8 cellular contexts compared by ENCODE assay signal in the genomic region with DNA sequence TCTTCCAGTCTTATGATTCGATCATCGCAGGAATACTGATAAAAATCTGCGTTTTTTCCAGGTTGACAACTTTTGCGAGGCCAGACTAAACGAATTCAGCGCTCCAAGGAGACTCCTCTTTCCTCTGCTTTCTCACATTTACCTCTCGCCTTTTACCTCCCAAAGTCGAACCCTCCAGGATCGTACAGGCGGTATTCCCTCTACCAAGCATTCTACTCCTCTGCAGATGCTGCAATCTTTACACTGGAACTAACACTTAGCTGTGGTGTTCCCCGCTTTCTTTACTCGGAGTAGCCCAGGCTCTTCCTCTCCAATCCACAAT. TPM values are rescaled to one million over a fixed set of nuclear protein-coding genes. Genes with fewer than 3 reads are reported as not detected.
DNase-seq lines count a peak whose midpoint lies in the region; ATAC-seq and TF ChIP-seq lines count a peak whose summit lies in the region.

No MANE protein-coding gene starts in this region.

- no peak overlapping the region for H4K91ac ChIP-seq in neuronal stem cell (ENCODE audit: low read depth, low read length, poor library complexity)

- peak overlapping the region; percentile 96 to 100 for H3K4me3 Mint-ChIP-seq in effector memory CD8-positive, alpha-beta T cell

- 0 out of 2 replicates have a peak, but pooled peaks cover 6% of the 10 kb centered on the region for H3F3A ChIP-seq in MM.1S (ENCODE audit: insufficient read depth, low read length)

- no peak overlapping the region for H2AK5ac ChIP-seq in neuronal stem cell (ENCODE audit: low read depth, low read length)

- H3K9me2 ChIP-seq in MM.1S (replicated peaks; ENCODE audit: insufficient read depth, low read length): no peaks in the 10 kb centered on the region

- H3K14ac ChIP-seq in neuronal stem cell (ENCODE audit: low read length): peak overlapping the region; percentile 47

- no peak overlapping the region for H2BK15ac ChIP-seq in neuronal stem cell (ENCODE audit: low read length)

- H3K4me1 Mint-ChIP-seq in effector memory CD8-positive, alpha-beta T cell (ENCODE audit: low read depth in 2 of 2): peaks cover 30 to 43% of the 10 kb centered on the region in 2 donors

- peak; percentile 16 for ATAC-seq in GM21390 (IDR thresholded peaks at IDR 0.05; ENCODE audit: unreplicated experiment)
- peak; percentile 8 for ATAC-seq in effector memory CD8-positive, alpha-beta T cell (replicated peaks)
- ATAC-seq in GM18870 (IDR thresholded peaks at IDR 0.05; ENCODE audit: unreplicated experiment): no peak

- H3K27me3 ChIP-seq in MM.1S (replicated peaks; ENCODE audit: insufficient read depth, low read length) (no peaks in the 10 kb centered on the region), neuronal stem cell (ENCODE audit: control insufficient read depth in 3 of 3, insufficient read depth in 3 of 3, low read depth in 1 of 3, low read length in 3 of 3) (no peaks in the 10 kb centered on the region)

- H3K27me3 Mint-ChIP-seq in effector memory CD8-positive, alpha-beta T cell: no peaks in the 10 kb centered on the region

- H3K9me3 ChIP-seq in MM.1S (replicated peaks; ENCODE audit: insufficient read depth, low read length) (no peaks in the 10 kb centered on the region), neuronal stem cell (replicated peaks in 1 of 2; ENCODE audit: control insufficient read depth in 2 of 2, insufficient read depth in 1 of 2, low read depth in 1 of 2, low read length in 2 of 2) (no peaks in the 10 kb centered on the region)

- WGBS in neuronal stem cell (ENCODE audit: extremely low coverage in 2 of 2, insufficient read length in 2 of 2, insufficient replicate concordance in 1 of 2), 2 donors: no CpG with 5 or more reads among the region's 12 CpGs

- TF ChIP-seq CTCF in AG10803 (conservative IDR thresholded peaks at IDR 0.05; ENCODE audit: low read length) (no peak), MM.1S (IDR thresholded peaks at IDR 0.05; ENCODE audit: low read length) (no peak)

- peaks cover 5% of the 10 kb centered on the region for H3K4me1 ChIP-seq in MM.1S (ENCODE audit: low read length)
- peaks cover 0 to 2% of the 10 kb centered on the region in 2 donors for H3K4me1 ChIP-seq in neuronal stem cell (ENCODE audit: control insufficient read depth in 2 of 2, insufficient read depth in 1 of 2, low read depth in 1 of 2, low read length in 2 of 2)

- H3K79me2 ChIP-seq in MM.1S (ENCODE audit: low read length): peaks cover 86% of the 10 kb centered on the region

- H2BK120ac ChIP-seq in neuronal stem cell (ENCODE audit: low read depth, low read length): no peak overlapping the region

- peak overlapping the region; percentile 37 for H3K23ac ChIP-seq in neuronal stem cell (ENCODE audit: low read depth, low read length, poor library complexity)

- no peak overlapping the region for H2BK12ac ChIP-seq in neuronal stem cell (ENCODE audit: low read length)

- H4K20me1 ChIP-seq in MM.1S (ENCODE audit: insufficient read depth, low read length): peaks cover 4% of the 10 kb centered on the region; the same call in 1 of the 2 replicates

- H4K8ac ChIP-seq in neuronal stem cell (ENCODE audit: low read depth, low read length): no peak overlapping the region

- no peak overlapping the region for H3K4ac ChIP-seq in neuronal stem cell (ENCODE audit: low read length)

- peak overlapping the region; percentile 84 for H3K18ac ChIP-seq in neuronal stem cell (ENCODE audit: low read length)

- H2AFZ ChIP-seq in MM.1S (ENCODE audit: low read length) (peak overlapping the region; percentile 91), neuronal stem cell (ENCODE audit: low read length) (peak overlapping the region; percentile 91)

- H3K36me3 ChIP-seq in MM.1S (replicated peaks; ENCODE audit: insufficient read depth, low read length): 0 out of 2 replicates have a peak, but pooled peaks cover 5% of the 10 kb centered on the region
- peaks cover 7 to 38% of the 10 kb centered on the region in 2 donors for H3K36me3 ChIP-seq in neuronal stem cell (replicated peaks in 1 of 2; ENCODE audit: control insufficient read depth in 2 of 2, insufficient read depth in 2 of 2, low read length in 2 of 2)

- DNase-seq in AG10803 (ENCODE audit: low read depth) (no peak), MM.1S (no peak), neuronal stem cell (ENCODE audit: low spot score) (no peak), NCI-H2107 (lab: John Stamatoyannopoulos, UW) (no peak), UCSD-AML1 (lab: John Stamatoyannopoulos, UW; ENCODE audit: unreplicated experiment) (no peak)
- DNase-seq in effector memory CD8-positive, alpha-beta T cell: no peak

- no peaks in the 10 kb centered on the region for H3K9me3 Mint-ChIP-seq in effector memory CD8-positive, alpha-beta T cell

- peak overlapping the region; percentile 71 for H3K9ac ChIP-seq in MM.1S (ENCODE audit: low read length)
- H3K9ac ChIP-seq in neuronal stem cell (ENCODE audit: low read depth, low read length, poor library complexity): peak overlapping the region; percentile 94

- peak overlapping the region; percentile 66 for H3K4me2 ChIP-seq in MM.1S (ENCODE audit: low read depth, low read length)
- peak overlapping the region; percentile 81 for H3K4me2 ChIP-seq in neuronal stem cell (ENCODE audit: insufficient read depth, low read length, poor library complexity, severe bottlenecking)

- H3K36me3 Mint-ChIP-seq in effector memory CD8-positive, alpha-beta T cell (ENCODE audit: insufficient read depth): peaks cover 36% of the 10 kb centered on the region

- peak overlapping the region; percentile 78 for H2BK5ac ChIP-seq in neuronal stem cell (ENCODE audit: low read length)

- peak overlapping the region; percentile 98 to 99 for H3K27ac Mint-ChIP-seq in effector memory CD8-positive, alpha-beta T cell

- peaks cover 4% of the 10 kb centered on the region for H3K79me1 ChIP-seq in neuronal stem cell (ENCODE audit: low read depth, low read length)

- peak overlapping the region; percentile 74; the same call in 1 of the 2 replicates for H3K27ac ChIP-seq in MM.1S (ENCODE audit: low read length)
- no peak overlapping the region for H3K27ac ChIP-seq in neuronal stem cell (replicated peaks; ENCODE audit: low read length)

- H3K4me3 ChIP-seq in AG10803 (ENCODE audit: low read length) (peak overlapping the region; percentile 99), MM.1S (ENCODE audit: low read length) (peak overlapping the region; percentile 100), neuronal stem cell (ENCODE audit: low read length in 2 of 2) (peak overlapping the region; percentile 91 to 96)

RNA-seq across cellular contexts. Expression of gene NUDT5, which starts 0.4 kb away (rescaled TPM):
- polyA plus RNA-seq in neuronal stem cell (2013, experiment 1 of 2): 54.4 TPM
- 59.3 TPM for polyA plus RNA-seq in neuronal stem cell (2013, experiment 2 of 2)

RNA-seq across cellular contexts. Expression of gene CDC123, which starts 0.7 kb away (rescaled TPM):
- 121 TPM for polyA plus RNA-seq in neuronal stem cell (2013, experiment 1 of 2)
- 123 TPM for polyA plus RNA-seq in neuronal stem cell (2013, experiment 2 of 2)
